ENCODE assay signal across 27 cellular contexts in the genomic region with DNA sequence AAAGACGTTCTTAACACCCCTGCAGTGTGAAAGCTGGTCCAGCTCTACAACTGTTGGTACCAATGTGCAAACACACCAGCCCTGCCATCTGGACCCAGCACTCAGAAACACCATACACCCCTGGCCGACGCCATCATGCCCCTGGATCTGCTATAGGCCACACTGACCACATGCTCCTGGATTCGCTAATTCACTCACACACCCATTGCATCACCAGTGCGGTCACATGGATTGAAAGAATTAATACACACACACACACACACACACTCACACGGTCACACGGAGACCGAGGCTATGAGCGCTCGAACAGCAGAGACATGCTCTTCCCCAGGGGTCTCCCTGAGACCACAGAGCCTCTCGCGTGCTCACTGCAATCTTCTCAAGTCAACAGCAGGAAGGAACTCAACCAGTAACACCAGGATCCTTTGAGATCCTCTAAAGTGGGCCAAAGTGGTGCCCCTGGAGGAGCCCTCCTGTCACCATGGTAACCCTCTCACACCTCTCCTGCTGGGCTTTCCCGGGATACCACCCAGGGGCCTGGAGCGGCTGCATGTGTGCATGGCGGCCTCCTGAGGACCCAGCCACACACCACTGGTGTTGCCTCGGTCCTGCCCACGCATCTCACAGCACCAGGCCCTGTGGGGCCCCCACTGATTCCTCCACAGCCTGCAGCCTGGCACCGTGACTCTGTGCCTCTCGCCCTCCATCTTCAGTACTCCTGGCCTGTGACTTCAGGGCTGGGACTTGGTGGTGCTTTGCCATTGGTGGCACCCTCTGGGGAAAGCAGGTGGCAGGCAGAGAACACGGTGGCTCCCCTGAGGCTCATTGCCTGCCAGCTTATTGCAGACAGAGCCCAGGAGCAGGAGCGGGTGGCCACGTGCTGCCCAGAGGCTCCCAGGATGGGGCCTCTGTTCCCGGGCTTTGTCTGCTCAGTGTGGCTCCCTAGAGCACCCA. TPM values are rescaled to one million over a fixed set of nuclear protein-coding genes. Genes with fewer than 3 reads are reported as not detected.
A peak's percentile ranks its signal among the peaks of the same experiment; 100 is the strongest.
DNase-seq lines count a peak whose midpoint lies in the region; ATAC-seq, FAIRE-seq and TF ChIP-seq lines count a peak whose summit lies in the region.
"Had no signal": no experiment of that assay in that cellular context is flagged by ENCODE, and none has a peak within 500 bp of the region (broad histone marks: within the 10 kb centered on the region; RNA-seq: fewer than 3 reads in every experiment).

No MANE protein-coding gene starts in this region.

- CTCF ChIA-PET in K562 (lab: Yijun Ruan, JAX; ENCODE audit: low intra/inter-chr PET ratio): no interaction called here

- intact Hi-C loops in K562 (cut with micrococcal nuclease) (no loop called here), posterior vena cava (cut with DNase I) (no loop called here), esophagus muscularis mucosa (cut with DNase I) (loop anchor here (5.0 kb wide), 1 partner anchor 77 kb away; no protein-coding TSS in a partner anchor)

- H3K9ac ChIP-seq in K562 (ENCODE audit: insufficient read depth in 1 of 2, low read depth in 2 of 2, low read length in 2 of 2): no peak overlapping the region
- H3K9ac ChIP-seq: SK-N-SH had no signal

- no TSS peak for BruUV-seq in K562 (replicated peaks; lab: Mats Ljungman, UMichigan)

- DNase-seq in DMS153 (lab: John Stamatoyannopoulos, UW) (peak; percentile 53), DMS153 treated with DMSO at 0.1 percent for 48 hours (lab: John Stamatoyannopoulos, UW; ENCODE audit: unreplicated experiment) (no peak), NCI-H1092 treated with DMSO at 0.1 percent for 48 hours (lab: John Stamatoyannopoulos, UW) (peak; percentile 47), K562 (ENCODE audit: extremely low read depth in 1 of 4, low spot score in 3 of 4) (no peak), posterior vena cava (ENCODE audit: low spot score) (peak; percentile 59), esophagus muscularis mucosa (ENCODE audit: extremely low spot score) (no peak), occipital lobe (lab: John Stamatoyannopoulos, UW) (no peak)
- DNase-seq: 8988T; activated effector memory CD4-positive, alpha-beta T cell treated with Interleukin-2 at 50 U/mL for 16 hours; body of pancreas; COR-L47; endodermal cell; NCI-H1930; NCI-H510A treated with DMSO at 0.1 percent for 48 hours; RPMI8226; stimulated activated CD4-positive, alpha-beta T cell treated with anti-CD3 and anti-CD28 coated beads, Interleukin-15, amount 100 ng/mL, for 24 hours; stomach; trophoblast cell had no signal

- TF ChIP-seq CTCF in K562 (IDR thresholded peaks at IDR 0.05 in 2 of 3, conservative IDR thresholded peaks at IDR 0.05 in 1 of 3; ENCODE audit: insufficient read depth in 2 of 3, low read depth in 1 of 3, low read length in 3 of 3) (no peak), esophagus muscularis mucosa (IDR thresholded peaks at IDR 0.05) (no peak)

- peaks cover 20 to 77% of the 10 kb centered on the region in 2 experiments for H3K27me3 ChIP-seq in K562 (ENCODE audit: control insufficient read depth in 2 of 2, insufficient read depth in 2 of 2, low read length in 2 of 2)
- peaks cover 0 to 59% (median 5%) of the 10 kb centered on the region in 4 donors for H3K27me3 ChIP-seq in esophagus muscularis mucosa
- H3K27me3 ChIP-seq: body of pancreas, right lobe of liver had no signal

- ATAC-seq in K562 (no peak), GM19452 (IDR thresholded peaks at IDR 0.05; ENCODE audit: unreplicated experiment) (no peak)
- ATAC-seq: body of pancreas, right lobe of liver had no signal

- no peak overlapping the region for H3K4me3 ChIP-seq in K562
- no peak overlapping the region for H3K4me3 ChIP-seq in esophagus muscularis mucosa
- H3K4me3 ChIP-seq: body of pancreas, right lobe of liver, stomach had no signal

- peaks cover 0 to 14% of the 10 kb centered on the region in 2 experiments; a peak in 1 of 5 replicates for H3K4me1 ChIP-seq in K562 (replicated peaks in 1 of 2; ENCODE audit: control insufficient read depth in 2 of 2, insufficient read depth in 2 of 2, low read length in 2 of 2)
- peaks cover 0 to 9% (median 0%) of the 10 kb centered on the region in 4 donors for H3K4me1 ChIP-seq in esophagus muscularis mucosa
- H3K4me1 ChIP-seq: right lobe of liver had no signal

- TF ChIP-seq EP300 in K562 (IDR thresholded peaks at IDR 0.05; ENCODE audit: low read length) (no peak), esophagus muscularis mucosa (IDR thresholded peaks at IDR 0.05) (no peak)

- WGBS in K562 (ENCODE audit: insufficient coverage, low coverage, missing lambda C conversion rate): 1% methylated on average over 15 of the region's 23 CpGs
- 87% methylated on average over 19 of the region's 23 CpGs for WGBS in esophagus muscularis mucosa

- FAIRE-seq in K562 (lab: Jason Lieb, UNC): no peak
- FAIRE-seq: colon, H1 had no signal

- H3K36me3 ChIP-seq in K562 (ENCODE audit: control insufficient read depth, insufficient read depth, low read length): no peaks in the 10 kb centered on the region
- H3K36me3 ChIP-seq in esophagus muscularis mucosa: no peaks in the 10 kb centered on the region
- H3K36me3 ChIP-seq: right lobe of liver, stomach had no signal

- no peaks in the 10 kb centered on the region for H3K9me1 ChIP-seq in K562 (ENCODE audit: control insufficient read depth, insufficient read depth, low read length)

- POLR2A ChIA-PET in K562 (lab: Yijun Ruan, JAX): interaction anchor here (0.7 kb wide), 1 partner anchor 15 kb away, joined by 3 read pairs; the partner anchor contains the start of gene LRTM2

- H3K27ac ChIP-seq in K562 (ENCODE audit: extremely low read depth, low read depth, low read length): no peak overlapping the region
- no peak overlapping the region for H3K27ac ChIP-seq in esophagus muscularis mucosa (replicated peaks in 1 of 4)
- H3K27ac ChIP-seq: body of pancreas, right lobe of liver, stomach had no signal

- H2AFZ ChIP-seq in K562 (ENCODE audit: low read depth, low read length): no peak overlapping the region

- in situ Hi-C loops in K562 (cut with MboI): no loop called here

- no peaks in the 10 kb centered on the region for H3K9me3 ChIP-seq in K562 (replicated peaks; ENCODE audit: control insufficient read depth, insufficient read depth, low read depth, low read length)
- no peaks in the 10 kb centered on the region for H3K9me3 ChIP-seq in esophagus muscularis mucosa
- H3K9me3 ChIP-seq: body of pancreas, right lobe of liver, SK-N-SH, stomach had no signal

- no peak overlapping the region for H3K4me2 ChIP-seq in K562 (ENCODE audit: insufficient read depth, low read length)
- H3K4me2 ChIP-seq: SK-N-SH had no signal

- TF ChIP-seq RAD21 in K562 (CRISPR knock-in tag; conservative IDR thresholded peaks at IDR 0.05 in 1 of 2, IDR thresholded peaks at IDR 0.05 in 1 of 2): no peak

- TF ChIP-seq POLR2A in K562 (conservative IDR thresholded peaks at IDR 0.05) (no peak), esophagus muscularis mucosa (IDR thresholded peaks at IDR 0.05; ENCODE audit: low read depth) (no peak)

- H3K79me2 ChIP-seq in K562 (ENCODE audit: control insufficient read depth, insufficient read depth, low read length): no peaks in the 10 kb centered on the region

- H4K20me1 ChIP-seq in K562 (replicated peaks; ENCODE audit: control insufficient read depth, insufficient read depth, low read length): 0 out of 2 replicates have a peak, but pooled peaks cover 7% of the 10 kb centered on the region

TF ChIP-seq in K562, 482 proteins besides CTCF, POLR2A, EP300 and RAD21:
- TF ChIP-seq NFRKB (IDR thresholded peaks at IDR 0.05; ENCODE audit: low read depth): no peak
- TF ChIP-seq CEBPG (CRISPR knock-in tag; IDR thresholded peaks at IDR 0.05): no peak
- TF ChIP-seq CEBPG (tag; conservative IDR thresholded peaks at IDR 0.05 in 1 of 2, IDR thresholded peaks at IDR 0.05 in 1 of 2): 0 out of 4 replicates have a peak, but pooled peaks of 1 of the 2 experiments have one; percentile 15
- TF ChIP-seq RFX1 (IDR thresholded peaks at IDR 0.05): peak; percentile 54
- TF ChIP-seq, protein P1, sequence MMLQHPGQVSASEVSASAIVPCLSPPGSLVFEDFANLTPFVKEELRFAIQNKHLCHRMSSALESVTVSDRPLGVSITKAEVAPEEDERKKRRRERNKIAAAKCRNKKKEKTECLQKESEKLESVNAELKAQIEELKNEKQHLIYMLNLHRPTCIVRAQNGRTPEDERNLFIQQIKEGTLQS (IDR thresholded peaks at IDR 0.05): peak; percentile 32; the same call in 1 of the 2 replicates
- TF ChIP-seq, protein P1 (CRISPR knock-in tag; conservative IDR thresholded peaks at IDR 0.05): no peak
- no peak for TF ChIP-seq TAF7 (tag; IDR thresholded peaks at IDR 0.05)

RNA-seq across cellular contexts. Expression of gene LRTM2, which starts 15.1 kb away (rescaled TPM):
- total RNA-seq in K562 (2011; cell fraction: chromatin; rRNA removed; ENCODE audit: low replicate concordance): not detected in 2 replicates
- not detected in 2 replicates for total RNA-seq in K562 (2011; cell fraction: nucleolus; rRNA removed)
- total RNA-seq in K562 (2011; cell fraction: nucleoplasm; rRNA removed): not detected in 2 replicates
- total RNA-seq in K562 (2014; rRNA removed) (not detected in 2 replicates), K562 (2014; rRNA removed; fragmentation: Illumina TruSeq; extraction: Trizol) (not detected in 2 replicates), K562 (2015; rRNA removed; fragmentation: Illumina TruSeq; extraction: Trizol) (not detected in 2 replicates), K562 (2021) (not detected in 2 replicates), posterior vena cava (not detected), esophagus muscularis mucosa (under 1 TPM in 1 of 4 donors, not detected in 3; 0.17 TPM), occipital lobe (4.5 TPM)
- polyA plus RNA-seq in K562 (2011; rRNA removed) (not detected in 2 replicates), K562 (2014; fragmentation: Illumina TruSeq; extraction: Trizol) (not detected in 2 replicates), K562 (2014; fragmentation: Nextera tagmentation; extraction: Ambion mirVana) (not detected), K562 (2014; rRNA removed) (0.09 TPM in 1 of 2 replicates, not detected in the other)
- polyA plus RNA-seq in K562 (2011; cell fraction: cytosol; rRNA removed): not detected in 2 replicates
- polyA plus RNA-seq in K562 (2011; cell fraction: nucleus; rRNA removed): not detected in 2 replicates
- not detected in 2 replicates for polyA plus RNA-seq in K562 (2012)
- not detected in 2 replicates for polyA minus RNA-seq in K562 (2011; rRNA and poly(A)+ RNA removed)
- not detected in 2 replicates for polyA minus RNA-seq in K562 (2011; cell fraction: cytosol; rRNA and poly(A)+ RNA removed)
- polyA minus RNA-seq in K562 (2011; cell fraction: nucleus; rRNA and poly(A)+ RNA removed): not detected in 2 replicates
- total RNA-seq: body of pancreas; H1; M059J; omental fat pad; right lobe of liver; stomach; T-helper 2 cell treated with Interferon-gamma antibody and Interleukin-4, amounts not matched to agents 100 ng/mL and 5 ng/mL, for 36 hours had no signal
- polyA plus RNA-seq: IgD-negative memory B cell, SK-N-SH had no signal

Comparison
In these comparisons a context has a peak if more than half of its experiments do, and no peak if none do; other contexts are left out.
1. DNase-seq: peak in DMS153 (single experiment), NCI-H1092 treated with DMSO at 0.1 percent for 48 hours (single experiment) and posterior vena cava (single experiment); none in DMS153 treated with DMSO at 0.1 percent for 48 hours (single experiment), K562 (0 of 4), esophagus muscularis mucosa (single experiment) and occipital lobe (single experiment).